ENCODE assay signal across 35 cellular contexts in the genomic region with DNA sequence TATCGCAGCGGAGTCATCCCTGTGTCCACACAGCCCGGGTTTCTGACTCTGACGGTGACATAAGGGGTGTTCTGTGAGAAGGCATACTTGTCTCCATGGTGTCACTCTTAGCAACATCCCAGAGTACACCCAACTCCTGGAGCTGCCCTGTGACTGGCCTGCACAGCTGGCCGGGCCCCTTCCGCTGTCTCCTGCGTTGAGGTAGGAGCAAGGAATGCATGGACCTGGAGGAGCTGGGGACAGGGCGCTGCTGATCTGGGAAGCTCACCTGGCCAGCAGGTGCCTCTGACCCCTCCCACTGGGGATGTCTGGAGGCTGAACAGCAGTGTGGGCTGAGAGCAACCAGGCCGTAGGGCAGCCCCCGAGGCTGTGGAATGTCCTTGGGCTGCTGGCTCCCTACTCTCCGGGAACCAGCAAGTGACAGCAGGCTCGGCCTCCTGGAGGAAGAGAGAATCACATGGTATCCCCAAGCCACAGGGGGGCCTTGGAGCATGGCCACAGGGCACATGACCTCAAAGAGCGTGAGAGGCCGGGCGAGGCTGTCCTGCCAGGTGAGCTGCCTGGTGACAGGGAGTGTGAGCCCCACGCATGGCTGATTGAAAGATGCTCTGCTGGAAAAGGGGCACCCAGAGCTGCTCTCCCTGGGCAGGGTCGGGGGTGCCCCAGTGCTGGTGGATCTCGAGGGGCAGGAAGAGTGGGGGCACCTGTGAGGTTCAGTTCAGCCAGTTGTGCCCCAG.
"Had no signal": no experiment of that assay in that cellular context is flagged by ENCODE, and none has a peak within 500 bp of the region (broad histone marks: within the 10 kb centered on the region; RNA-seq: fewer than 3 reads in every experiment).

No MANE protein-coding gene starts in this region.

- H3K4me3 Mint-ChIP-seq: activated CD8-positive, alpha-beta memory T cell treated with anti-CD3 and anti-CD28 coated beads, Interleukin-2, amount 10 ng/mL, durations not matched to agents 7 days and 5 days; activated CD8-positive, alpha-beta T cell treated with anti-CD3 and anti-CD28 coated beads, Interleukin-2, amount 10 ng/mL, durations not matched to agents 7 days and 5 days; activated T-cell treated with anti-CD3 and anti-CD28 coated beads, Interleukin-2, amount 50 U/mL, for 72 hours; immature natural killer cell; nephron; stimulated activated naive B cell treated with anti-CD40 and anti-IgM and Interleukin-4, amounts not matched to agents 10 μg/mL and 1 μg/mL and 100 μg/mL, for 72 hours had no signal

- H3K4me2 ChIP-seq: hepatocyte had no signal

- H3K79me2 ChIP-seq: hepatocyte had no signal

- H3K27me3 ChIP-seq: brain microvascular endothelial cell, hepatocyte, ovary, uterus had no signal

- H3K4me1 Mint-ChIP-seq: activated CD8-positive, alpha-beta memory T cell treated with anti-CD3 and anti-CD28 coated beads, Interleukin-2, amount 10 ng/mL, durations not matched to agents 7 days and 5 days; immature natural killer cell; nephron; stimulated activated naive B cell treated with anti-CD40 and anti-IgM and Interleukin-4, amounts not matched to agents 10 μg/mL and 1 μg/mL and 100 μg/mL, for 72 hours had no signal

- ATAC-seq: activated CD8-positive, alpha-beta memory T cell treated with anti-CD3 and anti-CD28 coated beads, Interleukin-2, amount 10 ng/mL, durations not matched to agents 7 days and 5 days; activated CD8-positive, alpha-beta T cell treated with anti-CD3 and anti-CD28 coated beads, Interleukin-2, amount 10 ng/mL, durations not matched to agents 7 days and 5 days; activated T-cell treated with anti-CD3 and anti-CD28 coated beads, Interleukin-2, amount 50 U/mL, for 72 hours; gastrocnemius medialis; left colon; mucosa of descending colon; sciatic nerve; stimulated activated naive B cell treated with anti-CD40 and anti-IgM and Interleukin-4, amounts not matched to agents 10 μg/mL and 1 μg/mL and 100 μg/mL, for 72 hours had no signal

- H3K9me3 Mint-ChIP-seq: immature natural killer cell had no signal

- H2AFZ ChIP-seq: hepatocyte had no signal

- H3K9me3 ChIP-seq: gastrocnemius medialis, mucosa of descending colon, neutrophil, ovary, suprapubic skin, uterus had no signal

- H3K27ac Mint-ChIP-seq: activated CD8-positive, alpha-beta memory T cell treated with anti-CD3 and anti-CD28 coated beads, Interleukin-2, amount 10 ng/mL, durations not matched to agents 7 days and 5 days; activated CD8-positive, alpha-beta T cell treated with anti-CD3 and anti-CD28 coated beads, Interleukin-2, amount 10 ng/mL, durations not matched to agents 7 days and 5 days; activated T-cell treated with anti-CD3 and anti-CD28 coated beads, Interleukin-2, amount 50 U/mL, for 72 hours; immature natural killer cell; nephron; progenitor cell of endocrine pancreas; stimulated activated naive B cell treated with anti-CD40 and anti-IgM and Interleukin-4, amounts not matched to agents 10 μg/mL and 1 μg/mL and 100 μg/mL, for 72 hours had no signal

- FAIRE-seq: astrocyte, kidney had no signal

- H3K4me3 ChIP-seq: coronary artery, dorsolateral prefrontal cortex, gastrocnemius medialis, hepatocyte, mucosa of descending colon, ovary, skin epidermis, stomach, suprapubic skin, tibial artery, uterus had no signal

- H3K4me1 ChIP-seq: gastrocnemius medialis, stomach, suprapubic skin, tibial artery, uterus had no signal

- H3K36me3 ChIP-seq: brain microvascular endothelial cell, gastrocnemius medialis, neutrophil, ovary, stomach, suprapubic skin, tibial artery, uterus had no signal

- DNase-seq: activated CD4-positive, alpha-beta T cell treated with anti-CD3 and anti-CD28 coated beads for 1 hour; activated CD4-positive, alpha-beta T cell treated with anti-CD3 and anti-CD28 coated beads, Interleukin-2, amount 50 U/mL, for 1 hour; activated CD8-positive, alpha-beta memory T cell treated with anti-CD3 and anti-CD28 coated beads, Interleukin-2, amount 10 ng/mL, durations not matched to agents 7 days and 5 days; activated CD8-positive, alpha-beta T cell treated with anti-CD3 and anti-CD28 coated beads, Interleukin-2, amount 10 ng/mL, durations not matched to agents 7 days and 5 days; activated gamma-delta T cell; activated naive CD4-positive, alpha-beta T cell treated with anti-CD3 and anti-CD28 coated beads, Interleukin-2, amount 50 U/mL, for 16 hours; activated T-cell treated with anti-CD3 and anti-CD28 coated beads for 4 hours; activated T-cell treated with anti-CD3 and anti-CD28 coated beads, Interleukin-2, amount 50 U/mL, for 72 hours; amniotic stem cell; brain microvascular endothelial cell; dorsolateral prefrontal cortex; effector memory CD4-positive, alpha-beta T cell; gastrocnemius medialis; immature natural killer cell; kidney; left colon; mesenchymal stem cell; mucosa of descending colon; ovary; stimulated activated CD4-positive, alpha-beta T cell treated with anti-CD3 and anti-CD28 coated beads, Interleukin-4, amount 100 ng/mL, for 4 hours; stimulated activated CD8-positive, alpha-beta memory T cell treated with anti-CD3 and anti-CD28 coated beads, Interleukin-4, amount 100 ng/mL, for 48 hours; stimulated activated naive B cell treated with anti-CD40 and anti-IgM and Interleukin-4, amounts not matched to agents 10 μg/mL and 1 μg/mL and 100 μg/mL, for 72 hours; stomach; T-helper 2 cell; tibial artery; uterus had no signal

- H3K36me3 Mint-ChIP-seq: activated CD8-positive, alpha-beta memory T cell treated with anti-CD3 and anti-CD28 coated beads, Interleukin-2, amount 10 ng/mL, durations not matched to agents 7 days and 5 days; immature natural killer cell; stimulated activated naive B cell treated with anti-CD40 and anti-IgM and Interleukin-4, amounts not matched to agents 10 μg/mL and 1 μg/mL and 100 μg/mL, for 72 hours had no signal

- H3K27ac ChIP-seq: brain microvascular endothelial cell, coronary artery, dorsolateral prefrontal cortex, gastrocnemius medialis, hepatocyte, neutrophil, ovary, skin epidermis, stomach, suprapubic skin, tibial artery, uterus had no signal
